1 cellular context compared by ENCODE assay signal in the genomic region with DNA sequence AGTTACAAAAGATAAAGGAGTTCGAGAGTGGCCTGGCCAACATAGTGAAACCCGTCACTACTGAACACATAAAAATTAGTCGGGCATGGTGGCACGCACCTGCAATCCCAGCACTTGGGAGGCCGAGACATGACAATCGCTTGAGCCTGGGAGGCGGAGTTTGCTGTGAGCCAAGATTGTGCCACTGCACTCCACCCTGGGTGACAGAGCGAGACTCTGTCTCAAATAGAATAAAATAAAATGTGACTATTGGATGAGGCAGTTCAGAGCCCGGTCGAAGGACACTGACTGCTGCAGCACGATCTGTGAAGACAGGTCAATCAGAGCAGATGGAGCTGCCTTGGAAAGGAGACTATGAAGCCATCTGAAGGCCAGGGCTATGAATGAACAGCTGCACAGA.
TF ChIP-seq lines count a peak whose summit lies in the region.

No MANE protein-coding gene starts in this region.

TF ChIP-seq in HepG2, 621 proteins besides CTCF, POLR2A, EP300 and RAD21:
- TF ChIP-seq ZNF564 (CRISPR knock-in tag; IDR thresholded peaks at IDR 0.05) (no peak), ZNF879 (CRISPR knock-in tag; IDR thresholded peaks at IDR 0.05) (no peak), ZNF121 (CRISPR knock-in tag; IDR thresholded peaks at IDR 0.05) (no peak), BCL6 (CRISPR knock-in tag; IDR thresholded peaks at IDR 0.05) (no peak), ATAD3A (CRISPR knock-in tag; IDR thresholded peaks at IDR 0.05) (no peak), ZNF605 (CRISPR knock-in tag; IDR thresholded peaks at IDR 0.05) (no peak), ATF1 (CRISPR knock-in tag; IDR thresholded peaks at IDR 0.05) (no peak), ZNF160 (CRISPR knock-in tag; IDR thresholded peaks at IDR 0.05) (no peak), HCFC1 (IDR thresholded peaks at IDR 0.05; ENCODE audit: low read depth, low read length) (no peak), ZNF780A (CRISPR knock-in tag; IDR thresholded peaks at IDR 0.05) (no peak)
- TF ChIP-seq, protein P1, sequence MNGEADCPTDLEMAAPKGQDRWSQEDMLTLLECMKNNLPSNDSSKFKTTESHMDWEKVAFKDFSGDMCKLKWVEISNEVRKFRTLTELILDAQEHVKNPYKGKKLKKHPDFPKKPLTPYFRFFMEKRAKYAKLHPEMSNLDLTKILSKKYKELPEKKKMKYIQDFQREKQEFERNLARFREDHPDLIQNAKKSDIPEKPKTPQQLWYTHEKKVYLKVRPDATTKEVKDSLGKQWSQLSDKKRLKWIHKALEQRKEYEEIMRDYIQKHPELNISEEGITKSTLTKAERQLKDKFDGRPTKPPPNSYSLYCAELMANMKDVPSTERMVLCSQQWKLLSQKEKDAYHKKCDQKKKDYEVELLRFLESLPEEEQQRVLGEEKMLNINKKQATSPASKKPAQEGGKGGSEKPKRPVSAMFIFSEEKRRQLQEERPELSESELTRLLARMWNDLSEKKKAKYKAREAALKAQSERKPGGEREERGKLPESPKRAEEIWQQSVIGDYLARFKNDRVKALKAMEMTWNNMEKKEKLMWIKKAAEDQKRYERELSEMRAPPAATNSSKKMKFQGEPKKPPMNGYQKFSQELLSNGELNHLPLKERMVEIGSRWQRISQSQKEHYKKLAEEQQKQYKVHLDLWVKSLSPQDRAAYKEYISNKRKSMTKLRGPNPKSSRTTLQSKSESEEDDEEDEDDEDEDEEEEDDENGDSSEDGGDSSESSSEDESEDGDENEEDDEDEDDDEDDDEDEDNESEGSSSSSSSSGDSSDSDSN (CRISPR knock-in tag; IDR thresholded peaks at IDR 0.05), result no peak
- TF ChIP-seq, protein P2, sequence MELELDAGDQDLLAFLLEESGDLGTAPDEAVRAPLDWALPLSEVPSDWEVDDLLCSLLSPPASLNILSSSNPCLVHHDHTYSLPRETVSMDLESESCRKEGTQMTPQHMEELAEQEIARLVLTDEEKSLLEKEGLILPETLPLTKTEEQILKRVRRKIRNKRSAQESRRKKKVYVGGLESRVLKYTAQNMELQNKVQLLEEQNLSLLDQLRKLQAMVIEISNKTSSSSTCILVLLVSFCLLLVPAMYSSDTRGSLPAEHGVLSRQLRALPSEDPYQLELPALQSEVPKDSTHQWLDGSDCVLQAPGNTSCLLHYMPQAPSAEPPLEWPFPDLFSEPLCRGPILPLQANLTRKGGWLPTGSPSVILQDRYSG (CRISPR knock-in tag; IDR thresholded peaks at IDR 0.05), result no peak
- TF ChIP-seq, protein P3, sequence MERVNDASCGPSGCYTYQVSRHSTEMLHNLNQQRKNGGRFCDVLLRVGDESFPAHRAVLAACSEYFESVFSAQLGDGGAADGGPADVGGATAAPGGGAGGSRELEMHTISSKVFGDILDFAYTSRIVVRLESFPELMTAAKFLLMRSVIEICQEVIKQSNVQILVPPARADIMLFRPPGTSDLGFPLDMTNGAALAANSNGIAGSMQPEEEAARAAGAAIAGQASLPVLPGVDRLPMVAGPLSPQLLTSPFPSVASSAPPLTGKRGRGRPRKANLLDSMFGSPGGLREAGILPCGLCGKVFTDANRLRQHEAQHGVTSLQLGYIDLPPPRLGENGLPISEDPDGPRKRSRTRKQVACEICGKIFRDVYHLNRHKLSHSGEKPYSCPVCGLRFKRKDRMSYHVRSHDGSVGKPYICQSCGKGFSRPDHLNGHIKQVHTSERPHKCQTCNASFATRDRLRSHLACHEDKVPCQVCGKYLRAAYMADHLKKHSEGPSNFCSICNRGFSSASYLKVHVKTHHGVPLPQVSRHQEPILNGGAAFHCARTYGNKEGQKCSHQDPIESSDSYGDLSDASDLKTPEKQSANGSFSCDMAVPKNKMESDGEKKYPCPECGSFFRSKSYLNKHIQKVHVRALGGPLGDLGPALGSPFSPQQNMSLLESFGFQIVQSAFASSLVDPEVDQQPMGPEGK (CRISPR knock-in tag; IDR thresholded peaks at IDR 0.05), result no peak
